Comparison of ENCODE assay signal across 23 cellular contexts in genomic region chr4:87387237-87387636, GRCh38. TPM values are rescaled to one million over a fixed set of nuclear protein-coding genes. Genes with fewer than 3 reads are reported as not detected.
DNase-seq lines count a peak whose midpoint lies in the region; ATAC-seq, FAIRE-seq and TF ChIP-seq lines count a peak whose summit lies in the region.
"Had no signal": no experiment of that assay in that cellular context is flagged by ENCODE, and none has a peak within 500 bp of the region (broad histone marks: within the 10 kb centered on the region; RNA-seq: fewer than 3 reads in every experiment).

No MANE protein-coding gene starts in this region.

- POLR2A ChIA-PET in MCF 10A (lab: Yijun Ruan, JAX) (interaction anchor here (1.2 kb wide), 1 partner anchor 11 kb away, joined by 3 read pairs; no protein-coding TSS in a partner anchor), K562 (lab: Yijun Ruan, JAX) (no interaction called here)

- DNase-seq in MCF 10A (ENCODE audit: unreplicated experiment): no peak
- DNase-seq in mammary epithelial cell: no peak
- DNase-seq in K562 (ENCODE audit: extremely low read depth in 1 of 4, low spot score in 3 of 4): no peak
- peak in 2 of 3 donors; percentile 67 to 79 for DNase-seq in mucosa of descending colon
- DNase-seq in DMS53 (lab: John Stamatoyannopoulos, UW): no peak
- no peak for DNase-seq in activated CD4-positive, alpha-beta T cell treated with anti-CD3 and anti-CD28 coated beads, Interleukin-2, amount 50 U/mL, for 48 hours
- DNase-seq: activated CD4-positive, alpha-beta T cell treated with anti-CD3 and anti-CD28 coated beads for 1 hour; activated naive CD8-positive, alpha-beta T cell treated with anti-CD3 and anti-CD28 coated beads for 36 hours; C1 segment of cervical spinal cord; DMS79 treated with DMSO at 0.1 percent for 48 hours; endodermal cell; GM23248; midbrain; NCI-H1436; NCI-H2171; NCI-H524 treated with DMSO at 0.1 percent for 48 hours; occipital lobe; spleen; stimulated activated CD4-positive, alpha-beta T cell treated with anti-CD3 and anti-CD28 coated beads, Interleukin-4, amount 100 ng/mL, for 4 hours; uterus had no signal

- WGBS in mammary epithelial cell (ENCODE audit: low coverage, missing lambda C conversion rate): 92% methylated on average over 3 of the region's 3 CpGs
- WGBS in K562 (ENCODE audit: insufficient coverage, low coverage, missing lambda C conversion rate): 42% methylated on average over 3 of the region's 3 CpGs

- no peak overlapping the region for H3K4me2 ChIP-seq in mammary epithelial cell (ENCODE audit: insufficient read depth, low read depth, low read length)
- H3K4me2 ChIP-seq in K562 (ENCODE audit: insufficient read depth, low read length): peak overlapping the region; percentile 15

- peaks cover 15% of the 10 kb centered on the region for H3K79me2 ChIP-seq in mammary epithelial cell (ENCODE audit: insufficient read depth, low read length)
- peaks cover 82% of the 10 kb centered on the region for H3K79me2 ChIP-seq in K562 (ENCODE audit: control insufficient read depth, insufficient read depth, low read length)

- peaks cover 4% of the 10 kb centered on the region for H3K36me3 Mint-ChIP-seq in MCF 10A (ENCODE audit: insufficient read depth, unreplicated experiment)

- TF ChIP-seq EP300 in K562 (IDR thresholded peaks at IDR 0.05; ENCODE audit: low read length): no peak

- no peaks in the 10 kb centered on the region for H3K9me3 Mint-ChIP-seq in MCF 10A (ENCODE audit: unreplicated experiment)
- H3K9me3 Mint-ChIP-seq: activated T-helper 1 cell treated with anti-CD3 and anti-CD28 coated beads, Interleukin-12 subunit alpha, Interleukin-12 subunit beta, Interleukin-2, Interleukin-4 antibody, amounts not matched to agents 30 ng/mL and 10 ng/mL and 1 ng/mL, durations not matched to agents 14 hours and 24 hours and 36 hours had no signal

- H3K9ac ChIP-seq in mammary epithelial cell (ENCODE audit: insufficient read depth, low read length): no peak overlapping the region
- H3K9ac ChIP-seq in K562 (ENCODE audit: insufficient read depth in 1 of 2, low read depth in 2 of 2, low read length in 2 of 2): peak overlapping the region in 1 of 2 experiments; percentile 24; a peak in 1 of 4 replicates
- H3K9ac ChIP-seq: GM23248 had no signal

- H2AFZ ChIP-seq in mammary epithelial cell (ENCODE audit: low read depth, low read length) (no peak overlapping the region), K562 (ENCODE audit: low read depth, low read length) (no peak overlapping the region)
- H2AFZ ChIP-seq: GM23248 had no signal

- ATAC-seq in K562: no peak
- peak; percentile 70 for ATAC-seq in mucosa of descending colon
- no peak for ATAC-seq in HG03280 (IDR thresholded peaks at IDR 0.05; ENCODE audit: unreplicated experiment)
- no peak for ATAC-seq in HG03521 (IDR thresholded peaks at IDR 0.05; ENCODE audit: unreplicated experiment)

- FAIRE-seq in K562 (lab: Jason Lieb, UNC): no peak

- H3K4me1 Mint-ChIP-seq in MCF 10A (ENCODE audit: insufficient read depth, unreplicated experiment): peaks cover 20% of the 10 kb centered on the region

- H3K4me1 ChIP-seq in mammary epithelial cell (ENCODE audit: insufficient read depth, low read length) (peaks cover 16% of the 10 kb centered on the region), K562 (replicated peaks in 1 of 2; ENCODE audit: control insufficient read depth in 2 of 2, insufficient read depth in 2 of 2, low read length in 2 of 2) (peaks cover 0 to 6% of the 10 kb centered on the region in 2 experiments; a peak in 2 of 5 replicates), mucosa of descending colon (ENCODE audit: low read depth) (peaks cover 18% of the 10 kb centered on the region)
- H3K4me1 ChIP-seq: uterus had no signal

- in situ Hi-C loops in mammary epithelial cell (cut with MboI; ENCODE audit: low sequenced_read_pairs in 2 of 2) (no loop called here), K562 (cut with MboI) (no loop called here)

- H3K9me3 ChIP-seq in mammary epithelial cell (replicated peaks; ENCODE audit: insufficient read depth, low read length) (no peaks in the 10 kb centered on the region), K562 (replicated peaks; ENCODE audit: control insufficient read depth, insufficient read depth, low read depth, low read length) (no peaks in the 10 kb centered on the region), mucosa of descending colon (no peaks in the 10 kb centered on the region)

- intact Hi-C loops in MCF 10A (cut with micrococcal nuclease): no loop called here
- intact Hi-C loops in mammary epithelial cell (cut with micrococcal nuclease): no loop called here
- intact Hi-C loops in K562 (cut with micrococcal nuclease): no loop called here
- intact Hi-C loops in mucosa of descending colon (cut with DNase I, micrococcal nuclease): no loop called here

- H3K9me1 ChIP-seq in K562 (ENCODE audit: control insufficient read depth, insufficient read depth, low read length): no peaks in the 10 kb centered on the region

- H3K4me3 ChIP-seq in mammary epithelial cell (replicated peaks in 1 of 3; ENCODE audit: insufficient read depth in 1 of 3, low read depth in 2 of 3, low read length in 3 of 3): no peak overlapping the region
- H3K4me3 ChIP-seq in K562: no peak overlapping the region
- H3K4me3 ChIP-seq in mucosa of descending colon: no peak overlapping the region
- H3K4me3 ChIP-seq: GM23248, uterus had no signal

- H4K20me1 ChIP-seq in mammary epithelial cell (ENCODE audit: insufficient read depth, low read length) (no peaks in the 10 kb centered on the region), K562 (replicated peaks; ENCODE audit: control insufficient read depth, insufficient read depth, low read length) (no peaks in the 10 kb centered on the region)

- no peaks in the 10 kb centered on the region for H3K27me3 ChIP-seq in mammary epithelial cell (ENCODE audit: insufficient read depth, low read length)
- no peaks in the 10 kb centered on the region for H3K27me3 ChIP-seq in K562 (ENCODE audit: control insufficient read depth in 2 of 2, insufficient read depth in 2 of 2, low read length in 2 of 2)
- H3K27me3 ChIP-seq: spleen, uterus had no signal

- no peaks in the 10 kb centered on the region for H3K27me3 Mint-ChIP-seq in MCF 10A (ENCODE audit: insufficient read depth, unreplicated experiment)
- H3K27me3 Mint-ChIP-seq: activated naive CD8-positive, alpha-beta T cell treated with anti-CD3 and anti-CD28 coated beads for 36 hours had no signal

- TF ChIP-seq RAD21 in K562 (CRISPR knock-in tag; conservative IDR thresholded peaks at IDR 0.05 in 1 of 2, IDR thresholded peaks at IDR 0.05 in 1 of 2): no peak

- no peaks in the 10 kb centered on the region for H3K36me3 ChIP-seq in mammary epithelial cell (ENCODE audit: insufficient read depth, low read length)
- peaks cover 25% of the 10 kb centered on the region for H3K36me3 ChIP-seq in K562 (ENCODE audit: control insufficient read depth, insufficient read depth, low read length)
- H3K36me3 ChIP-seq in mucosa of descending colon (ENCODE audit: low read depth): peaks cover 3% of the 10 kb centered on the region
- H3K36me3 ChIP-seq: uterus had no signal

- TF ChIP-seq POLR2A in K562 (conservative IDR thresholded peaks at IDR 0.05): no peak

- H3K4me3 Mint-ChIP-seq in MCF 10A (ENCODE audit: unreplicated experiment): no peak overlapping the region
- H3K4me3 Mint-ChIP-seq: activated naive CD8-positive, alpha-beta T cell treated with anti-CD3 and anti-CD28 coated beads for 36 hours; endodermal cell had no signal

- TF ChIP-seq CTCF in MCF 10A (IDR thresholded peaks at IDR 0.05; ENCODE audit: unreplicated experiment) (no peak), mammary epithelial cell (conservative IDR thresholded peaks at IDR 0.05 in 1 of 2, IDR thresholded peaks at IDR 0.05 in 1 of 2; ENCODE audit: extremely low read depth in 1 of 2, insufficient read depth in 1 of 2, low read depth in 1 of 2, low read length in 2 of 2) (no peak), K562 (IDR thresholded peaks at IDR 0.05 in 2 of 3, conservative IDR thresholded peaks at IDR 0.05 in 1 of 3; ENCODE audit: insufficient read depth in 2 of 3, low read depth in 1 of 3, low read length in 3 of 3) (no peak), mucosa of descending colon (IDR thresholded peaks at IDR 0.05) (no peak)

- CTCF ChIA-PET in MCF 10A (lab: Yijun Ruan, JAX) (interaction anchor here (0.6 to 6.2 kb wide), 2 partner anchors 10 to 33 kb away, joined by 3 to 43 read pairs; no protein-coding TSS in a partner anchor), mammary epithelial cell (lab: Charles Lee; ENCODE audit: low non-redundant PET) (no interaction called here), K562 (lab: Yijun Ruan, JAX; ENCODE audit: low intra/inter-chr PET ratio) (no interaction called here)

- no TSS peak for BruUV-seq in MCF 10A (replicated peaks; lab: Mats Ljungman, UMichigan)
- BruUV-seq in mammary epithelial cell (replicated peaks; lab: Mats Ljungman, UMichigan): no TSS peak
- BruUV-seq in K562 (replicated peaks; lab: Mats Ljungman, UMichigan): no TSS peak

- peak overlapping the region; percentile 40 for H3K27ac Mint-ChIP-seq in MCF 10A (ENCODE audit: low read depth, unreplicated experiment)
- H3K27ac Mint-ChIP-seq: activated naive CD8-positive, alpha-beta T cell treated with anti-CD3 and anti-CD28 coated beads for 36 hours; activated T-helper 1 cell treated with anti-CD3 and anti-CD28 coated beads, Interleukin-12 subunit alpha, Interleukin-12 subunit beta, Interleukin-2, Interleukin-4 antibody, amounts not matched to agents 30 ng/mL and 10 ng/mL and 1 ng/mL, durations not matched to agents 14 hours and 24 hours and 36 hours; endodermal cell had no signal

- H3K27ac ChIP-seq in mammary epithelial cell (ENCODE audit: insufficient read depth, low read depth, low read length) (no peak overlapping the region), K562 (ENCODE audit: extremely low read depth, low read depth, low read length) (no peak overlapping the region)
- H3K27ac ChIP-seq: GM23248, uterus had no signal

- dilution Hi-C loops in mammary epithelial cell (cut with HindIII; ENCODE audit: low sequenced_read_pairs): no loop called here

RNA-seq across cellular contexts. Expression of gene HSD17B11, which starts 3.8 kb away (rescaled TPM):
- total RNA-seq in MCF 10A (2022) (4.3 and 4.8 TPM in 2 replicates), mammary epithelial cell (1 to 10 TPM; 3.8 to 4.2 TPM), K562 (2014; rRNA removed) (26.0 and 33.6 TPM in 2 replicates), K562 (2014; rRNA removed; fragmentation: Illumina TruSeq; extraction: Trizol) (81.0 and 99.3 TPM in 2 replicates), K562 (2015; rRNA removed; fragmentation: Illumina TruSeq; extraction: Trizol) (60.8 and 73.9 TPM in 2 replicates), K562 (2021) (55.8 and 59.4 TPM in 2 replicates), mucosa of descending colon (100 to 1,000 TPM; 142 to 252 (median 250) TPM)
- polyA plus RNA-seq in mammary epithelial cell (4.4 TPM), K562 (2011; rRNA removed) (67.3 and 83.7 TPM in 2 replicates), K562 (2014; fragmentation: Illumina TruSeq; extraction: Trizol) (64.0 and 85.1 TPM in 2 replicates), K562 (2014; fragmentation: Nextera tagmentation; extraction: Ambion mirVana) (100 to 1,000 TPM; 106 to 108 TPM), K562 (2014; rRNA removed) (43.2 and 52.0 TPM in 2 replicates)
- 5.3 TPM for polyA minus RNA-seq in mammary epithelial cell
- total RNA-seq in K562 (2011; cell fraction: chromatin; rRNA removed; ENCODE audit: low replicate concordance): 35.2 and 71.1 TPM in 2 replicates
- 36.2 and 41.8 TPM in 2 replicates for total RNA-seq in K562 (2011; cell fraction: nucleolus; rRNA removed)
- 54.8 and 73.6 TPM in 2 replicates for total RNA-seq in K562 (2011; cell fraction: nucleoplasm; rRNA removed)
- polyA plus RNA-seq in K562 (2011; cell fraction: cytosol; rRNA removed): 11.5 and 32.5 TPM in 2 replicates
- polyA plus RNA-seq in K562 (2011; cell fraction: nucleus; rRNA removed): 13.2 and 28.9 TPM in 2 replicates
- 44.3 and 122 TPM in 2 replicates for polyA plus RNA-seq in K562 (2012)
- polyA minus RNA-seq in K562 (2011; rRNA and poly(A)+ RNA removed): 93.5 and 98.2 TPM in 2 replicates
- 14.4 and 21.4 TPM in 2 replicates for polyA minus RNA-seq in K562 (2011; cell fraction: cytosol; rRNA and poly(A)+ RNA removed)
- 10.2 and 25.2 TPM in 2 replicates for polyA minus RNA-seq in K562 (2011; cell fraction: nucleus; rRNA and poly(A)+ RNA removed)

RNA-seq across cellular contexts. Expression of gene NUDT9, which starts 35.1 kb away (rescaled TPM):
- 17.6 and 22.5 TPM in 2 replicates for total RNA-seq in MCF 10A (2022)
- 10 to 100 TPM; 11.0 to 20.4 TPM for total RNA-seq in mammary epithelial cell
- 16.8 TPM for polyA plus RNA-seq in mammary epithelial cell
- polyA minus RNA-seq in mammary epithelial cell: 17.5 TPM
- total RNA-seq in K562 (2011; cell fraction: chromatin; rRNA removed; ENCODE audit: low replicate concordance): 22.8 and 27.0 TPM in 2 replicates
- 32.6 and 33.2 TPM in 2 replicates for total RNA-seq in K562 (2011; cell fraction: nucleolus; rRNA removed)
- total RNA-seq in K562 (2011; cell fraction: nucleoplasm; rRNA removed): 35.9 and 47.6 TPM in 2 replicates
- 15.9 and 17.7 TPM in 2 replicates for total RNA-seq in K562 (2014; rRNA removed)
- 19.1 and 20.3 TPM in 2 replicates for total RNA-seq in K562 (2014; rRNA removed; fragmentation: Illumina TruSeq; extraction: Trizol)
- 19.9 and 20.8 TPM in 2 replicates for total RNA-seq in K562 (2015; rRNA removed; fragmentation: Illumina TruSeq; extraction: Trizol)
- 13.0 and 14.7 TPM in 2 replicates for total RNA-seq in K562 (2021)
- 16.0 and 19.1 TPM in 2 replicates for polyA plus RNA-seq in K562 (2011; rRNA removed)
- polyA plus RNA-seq in K562 (2011; cell fraction: cytosol; rRNA removed): 8.9 and 9.7 TPM in 2 replicates
- polyA plus RNA-seq in K562 (2011; cell fraction: nucleus; rRNA removed): 10.7 and 13.8 TPM in 2 replicates
- polyA plus RNA-seq in K562 (2012): 13.4 and 17.1 TPM in 2 replicates
- polyA plus RNA-seq in K562 (2014; fragmentation: Illumina TruSeq; extraction: Trizol): 16.8 and 20.5 TPM in 2 replicates
- polyA plus RNA-seq in K562 (2014; fragmentation: Nextera tagmentation; extraction: Ambion mirVana): 10 to 100 TPM in 1 of 2 experiments, 1 to 10 TPM in 1; 8.5 to 16.3 TPM
- polyA plus RNA-seq in K562 (2014; rRNA removed): 18.0 and 23.0 TPM in 2 replicates
- polyA minus RNA-seq in K562 (2011; rRNA and poly(A)+ RNA removed): 17.1 and 21.0 TPM in 2 replicates
- polyA minus RNA-seq in K562 (2011; cell fraction: cytosol; rRNA and poly(A)+ RNA removed): 6.8 and 10.7 TPM in 2 replicates
- 24.6 and 26.3 TPM in 2 replicates for polyA minus RNA-seq in K562 (2011; cell fraction: nucleus; rRNA and poly(A)+ RNA removed)
- 10 to 100 TPM; 32.5 to 35.8 (median 32.8) TPM for total RNA-seq in mucosa of descending colon

Comparison
In these comparisons a context has a peak if more than half of its experiments do, and no peak if none do; other contexts are left out.
1. DNase-seq: peak in mucosa of descending colon (2 of 3); none in MCF 10A (single experiment), mammary epithelial cell (single experiment), K562 (0 of 4), DMS53 (single experiment) and activated CD4-positive, alpha-beta T cell treated with anti-CD3 and anti-CD28 coated beads, Interleukin-2, amount 50 U/mL, for 48 hours (0 of 2).